21 cellular contexts compared by ENCODE assay signal in the genomic region with DNA sequence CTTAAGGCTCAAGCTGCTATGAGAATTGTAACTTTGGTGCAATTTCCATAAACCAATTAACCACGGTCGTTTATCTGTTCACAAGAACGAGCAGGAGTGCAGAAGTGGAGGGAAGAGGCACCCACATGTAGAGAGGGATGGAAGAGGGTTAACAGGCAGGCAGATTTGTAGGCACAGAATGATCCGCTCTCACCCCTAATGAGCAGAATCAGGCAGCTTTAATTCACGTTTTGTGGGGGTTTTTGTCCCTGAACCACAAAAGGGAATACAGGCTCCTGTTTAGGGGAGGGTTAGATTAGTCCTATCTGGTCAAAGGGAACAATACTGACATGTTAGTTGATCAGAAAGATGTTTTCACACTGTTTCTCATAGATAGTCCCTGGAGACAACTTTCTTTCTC.
DNase-seq lines count a peak whose midpoint lies in the region; ATAC-seq and TF ChIP-seq lines count a peak whose summit lies in the region.
"Had no signal": no experiment of that assay in that cellular context is flagged by ENCODE, and none has a peak within 500 bp of the region (broad histone marks: within the 10 kb centered on the region; RNA-seq: fewer than 3 reads in every experiment).

No MANE protein-coding gene starts in this region.

- no peak for ATAC-seq in stimulated activated memory B cell treated with anti-CD40 and anti-IgM and Interleukin-4, amounts not matched to agents 10 μg/mL and 1 μg/mL and 100 μg/mL, for 72 hours
- ATAC-seq in activated CD4-positive, CD25-positive, alpha-beta regulatory T cell treated with anti-CD3 and anti-CD28 coated beads, Interleukin-2, amount 50 U/mL, for 24 hours, result no peak
- ATAC-seq: esophagus mucosa, T-cell had no signal

- no peaks in the 10 kb centered on the region for H3K36me3 Mint-ChIP-seq in stimulated activated memory B cell treated with anti-CD40 and anti-IgM and Interleukin-4, amounts not matched to agents 10 μg/mL and 1 μg/mL and 100 μg/mL, for 72 hours
- H3K36me3 Mint-ChIP-seq: activated naive CD8-positive, alpha-beta T cell; memory B cell; naive B cell; T-cell; type B pancreatic cell had no signal

- TF ChIP-seq CTCF in WERI-Rb-1 (IDR thresholded peaks at IDR 0.05; ENCODE audit: low read depth, low read length), result no peak

- H3K9me3 ChIP-seq in WERI-Rb-1 (ENCODE audit: severe bottlenecking), result peaks cover 10% of the 10 kb centered on the region
- H3K9me3 ChIP-seq: BLaER1 treated with 17β-estradiol and CSF1 and Interleukin-3, amounts not matched to agents 10 nM and 100 nM had no signal

- H3K9me3 Mint-ChIP-seq in stimulated activated memory B cell treated with anti-CD40 and anti-IgM and Interleukin-4, amounts not matched to agents 10 μg/mL and 1 μg/mL and 100 μg/mL, for 72 hours, result no peaks in the 10 kb centered on the region
- H3K9me3 Mint-ChIP-seq: memory B cell, type B pancreatic cell had no signal

- H3K4me3 Mint-ChIP-seq in stimulated activated memory B cell treated with anti-CD40 and anti-IgM and Interleukin-4, amounts not matched to agents 10 μg/mL and 1 μg/mL and 100 μg/mL, for 72 hours, result no peak overlapping the region
- H3K4me3 Mint-ChIP-seq: activated naive CD8-positive, alpha-beta T cell; memory B cell; naive B cell; T-cell; type B pancreatic cell had no signal

- H3K4me1 Mint-ChIP-seq in stimulated activated memory B cell treated with anti-CD40 and anti-IgM and Interleukin-4, amounts not matched to agents 10 μg/mL and 1 μg/mL and 100 μg/mL, for 72 hours, result no peaks in the 10 kb centered on the region
- H3K4me1 Mint-ChIP-seq: memory B cell, naive B cell, T-cell had no signal

- peak overlapping the region; percentile 95 for H3K27ac ChIP-seq in WERI-Rb-1
- H3K27ac ChIP-seq: BLaER1 treated with 17β-estradiol and CSF1 and Interleukin-3, amounts not matched to agents 10 nM and 100 nM; parathyroid adenoma had no signal

- peak overlapping the region; percentile 32 for H3K4me3 ChIP-seq in WERI-Rb-1 (ENCODE audit: low read depth, low read length)
- H3K4me3 ChIP-seq: BLaER1 treated with 17β-estradiol and CSF1 and Interleukin-3, amounts not matched to agents 10 nM and 100 nM had no signal

- H3K27me3 ChIP-seq in WERI-Rb-1 (ENCODE audit: insufficient read depth, low read depth, severe bottlenecking), result no peaks in the 10 kb centered on the region
- H3K27me3 ChIP-seq: BLaER1 treated with 17β-estradiol and CSF1 and Interleukin-3, amounts not matched to agents 10 nM and 100 nM had no signal

- H3K27me3 Mint-ChIP-seq in stimulated activated memory B cell treated with anti-CD40 and anti-IgM and Interleukin-4, amounts not matched to agents 10 μg/mL and 1 μg/mL and 100 μg/mL, for 72 hours, result no peaks in the 10 kb centered on the region
- H3K27me3 Mint-ChIP-seq: activated naive CD8-positive, alpha-beta T cell; memory B cell; naive B cell; T-cell had no signal

- no peaks in the 10 kb centered on the region for H3K36me3 ChIP-seq in WERI-Rb-1
- H3K36me3 ChIP-seq: BLaER1 treated with 17β-estradiol and CSF1 and Interleukin-3, amounts not matched to agents 10 nM and 100 nM had no signal

- no peak overlapping the region for H3K27ac Mint-ChIP-seq in stimulated activated memory B cell treated with anti-CD40 and anti-IgM and Interleukin-4, amounts not matched to agents 10 μg/mL and 1 μg/mL and 100 μg/mL, for 72 hours
- H3K27ac Mint-ChIP-seq: activated naive CD8-positive, alpha-beta T cell; memory B cell; naive B cell; T-cell; type B pancreatic cell had no signal

- DNase-seq in COR-L47 (lab: John Stamatoyannopoulos, UW) (peak; percentile 35), NCI-H146 treated with DMSO at 0.1 percent for 48 hours (lab: John Stamatoyannopoulos, UW; ENCODE audit: unreplicated experiment) (peak; percentile 94), WERI-Rb-1 (peak; percentile 89), iPS-NIHi11 (ENCODE audit: low spot score) (peak; percentile 4), activated gamma-delta T cell (lab: John Stamatoyannopoulos, UW) (no peak)
- DNase-seq in activated naive CD4-positive, alpha-beta T cell treated with anti-CD3 and anti-CD28 coated beads, Interleukin-2, amount 50 U/mL, for 16 hours, result no peak
- DNase-seq: activated CD4-positive, alpha-beta T cell treated with anti-CD3 and anti-CD28 coated beads for 48 hours; effector CD8-positive, alpha-beta T cell; naive B cell; NCI-H2171; NCI-H774; Right ventricle myocardium superior; T-cell had no signal

Comparison
In these comparisons a context has a peak if more than half of its experiments do, and no peak if none do; other contexts are left out.
1. DNase-seq: peak in COR-L47 (single experiment), NCI-H146 treated with DMSO at 0.1 percent for 48 hours (single experiment), WERI-Rb-1 (single experiment) and iPS-NIHi11 (single experiment); none in activated naive CD4-positive, alpha-beta T cell treated with anti-CD3 and anti-CD28 coated beads, Interleukin-2, amount 50 U/mL, for 16 hours (single experiment) and activated gamma-delta T cell (single experiment).